22 cellular contexts compared by ENCODE assay signal in the genomic region with DNA sequence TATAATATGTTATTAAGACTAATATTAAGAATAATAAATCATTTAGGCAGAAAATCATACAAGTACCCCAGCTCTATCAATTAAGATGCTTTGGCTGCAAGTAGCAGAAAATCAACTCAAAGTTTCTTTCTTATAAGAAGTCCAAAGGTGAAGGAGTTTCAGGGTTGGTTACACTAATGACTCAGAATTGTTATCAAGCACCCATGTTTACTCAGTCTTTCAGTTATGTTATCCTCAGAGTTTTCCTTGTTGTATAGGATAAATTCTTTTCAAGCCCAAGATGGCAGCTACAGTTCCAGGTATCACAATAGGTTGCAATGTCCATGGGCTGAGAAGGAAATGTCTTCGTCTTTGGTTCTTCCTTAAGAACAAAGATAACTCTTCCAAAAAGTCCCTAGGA.
"Had no signal": no experiment of that assay in that cellular context is flagged by ENCODE, and none has a peak within 500 bp of the region (broad histone marks: within the 10 kb centered on the region; RNA-seq: fewer than 3 reads in every experiment).

No MANE protein-coding gene starts in this region.

- DNase-seq: activated B cell treated with CpG ODN at 0.5 μM for 24 hours; activated CD4-positive, alpha-beta T cell treated with anti-CD3 and anti-CD28 coated beads for 1 hour; activated CD4-positive, alpha-beta T cell treated with anti-CD3 and anti-CD28 coated beads, Interleukin-2, amount 10 ng/mL, durations not matched to agents 24 days and 14 days; activated CD4-positive, alpha-beta T cell treated with anti-CD3 and anti-CD28 coated beads, Interleukin-2, amount 50 U/mL, for 48 hours; activated CD8-positive, alpha-beta memory T cell treated with anti-CD3 and anti-CD28 coated beads, Interleukin-2, amount 10 ng/mL, durations not matched to agents 7 days and 5 days; activated effector memory CD4-positive, alpha-beta T cell treated with Interleukin-2 at 50 U/mL for 16 hours; activated naive CD4-positive, alpha-beta T cell; activated T-cell treated with anti-CD3 and anti-CD28 coated beads, Interleukin-2, amount 50 U/mL, for 24 hours; aorta; MG63; MV-4-11; NCI-H1092 treated with DMSO at 0.1 percent for 48 hours; NCI-H1417 treated with DMSO at 0.1 percent for 48 hours; NCI-H1694 treated with DMSO at 0.1 percent for 48 hours; NCI-H2029 treated with DMSO at 0.1 percent for 48 hours; NCI-H446; NCI-H524; SHP77 treated with DMSO at 0.1 percent for 48 hours; T-helper 2 cell; T1000 had no signal

- H3K4me2 ChIP-seq: PC-9 had no signal

- H2AFZ ChIP-seq: PC-9 had no signal

- H3K27ac ChIP-seq: breast epithelium, PC-9 had no signal

- H3K36me3 ChIP-seq: breast epithelium, MG63 had no signal

- H3K4me3 ChIP-seq: breast epithelium, MG63, PC-9 had no signal

- ATAC-seq: activated CD8-positive, alpha-beta memory T cell treated with anti-CD3 and anti-CD28 coated beads, Interleukin-2, amount 10 ng/mL, durations not matched to agents 7 days and 5 days had no signal

- H3K4me1 ChIP-seq: breast epithelium had no signal

- H3K27me3 ChIP-seq: breast epithelium, MG63 had no signal

- H3K9me3 ChIP-seq: breast epithelium, MG63 had no signal
